ENCODE assay signal across 16 cellular contexts in genomic region chr17:12959441-12959840, GRCh38. TPM values are rescaled to one million over a fixed set of nuclear protein-coding genes. Genes with fewer than 3 reads are reported as not detected.
A peak's percentile ranks its signal among the peaks of the same experiment; 100 is the strongest.
DNase-seq lines count a peak whose midpoint lies in the region; ATAC-seq and TF ChIP-seq lines count a peak whose summit lies in the region.
"Had no signal": no experiment of that assay in that cellular context is flagged by ENCODE, and none has a peak within 500 bp of the region (broad histone marks: within the 10 kb centered on the region; RNA-seq: fewer than 3 reads in every experiment).

No MANE protein-coding gene starts in this region.

- H3K4me3 ChIP-seq in choroid plexus epithelial cell (ENCODE audit: low read depth, low read length) = no peak overlapping the region
- H3K4me3 ChIP-seq: BLaER1, right lobe of liver had no signal

- no peak for ATAC-seq in HG02885 (IDR thresholded peaks at IDR 0.05; ENCODE audit: poor library complexity, unreplicated experiment)
- ATAC-seq in sciatic nerve = no peak
- ATAC-seq: esophagus mucosa, right lobe of liver, Right ventricle myocardium inferior had no signal

- in situ Hi-C loops in Caki2 (cut with HindIII; ENCODE audit: low pct_unique_long_range_greater_than_20kb, low sequenced_read_pairs) = no loop called here

- intact Hi-C loops in sciatic nerve (cut with DNase I) = no loop called here

- TF ChIP-seq CTCF in choroid plexus epithelial cell (conservative IDR thresholded peaks at IDR 0.05; ENCODE audit: low read depth, low read length) = no peak

- DNase-seq in Caki2 (ENCODE audit: low read depth) (peak; percentile 67), M059J (ENCODE audit: low read depth) (peak; percentile 68), choroid plexus epithelial cell (ENCODE audit: low read depth) (peak; percentile 34), myocyte (ENCODE audit: low read depth) (peak; percentile 6), sciatic nerve (ENCODE audit: low spot score) (no peak), SW480 (ENCODE audit: low spot score) (no peak), Kasumi-1 (lab: John Stamatoyannopoulos, UW) (no peak)
- DNase-seq: DMS 273 treated with DMSO at 0.1 percent for 48 hours; hippocampal formation; right lobe of liver; stimulated activated CD4-positive, alpha-beta T cell treated with anti-CD3 and anti-CD28 coated beads, Interleukin-2, amount 100 ng/mL, for 48 hours; T-helper 1 cell had no signal

RNA-seq across cellular contexts. Expression of gene ELAC2, which starts 58.4 kb away (rescaled TPM):
- 48.0 and 63.7 TPM in 2 replicates for total RNA-seq in Caki2 (2014; rRNA removed; shearing (Covaris generic); ENCODE audit: low replicate concordance)
- total RNA-seq in M059J (2014; rRNA removed; shearing (Covaris generic)) = 74.9 and 104 TPM in 2 replicates
- total RNA-seq in myocyte (69.9 and 73.1 TPM in 2 replicates), sciatic nerve (51.4 TPM)
- polyA plus RNA-seq in myocyte (2012) = 51.4 TPM

Comparison
In these comparisons a context has a peak if more than half of its experiments do, and no peak if none do; other contexts are left out.
1. DNase-seq: peak in Caki2 (single experiment), M059J (single experiment), choroid plexus epithelial cell (single experiment) and myocyte (single experiment); none in sciatic nerve (single experiment), SW480 (single experiment) and Kasumi-1 (0 of 2).